8 cellular contexts compared by ENCODE assay signal in the genomic region with DNA sequence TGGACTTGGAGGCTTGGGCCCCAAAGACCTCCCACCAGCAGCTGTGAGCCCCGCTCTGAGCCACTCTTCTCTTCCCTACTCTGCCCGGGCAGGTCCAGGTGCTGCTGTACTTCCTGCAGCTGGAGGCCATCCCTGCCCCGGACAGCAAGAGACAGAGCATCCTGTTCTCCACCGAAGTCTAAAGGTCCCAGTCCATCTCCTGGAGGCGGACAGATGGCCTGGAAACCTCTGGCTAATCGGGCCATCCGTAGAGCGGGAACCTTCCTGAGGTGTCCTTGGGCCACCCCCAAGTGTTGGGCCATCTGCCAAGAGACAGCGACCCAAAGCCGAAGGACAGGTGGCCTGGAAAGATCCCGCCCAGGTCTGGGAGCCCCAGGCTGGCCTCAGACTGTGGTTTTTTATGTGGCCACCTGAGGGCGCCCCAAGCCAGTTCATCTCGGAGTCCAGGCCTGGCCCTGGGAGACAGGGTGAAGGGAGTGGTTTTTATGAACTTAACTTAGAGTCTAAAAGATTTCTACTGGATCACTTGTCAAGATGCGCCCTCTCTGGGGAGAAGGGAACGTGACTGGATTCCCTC.
A peak's percentile ranks its signal among the peaks of the same experiment; 100 is the strongest.
DNase-seq lines count a peak whose midpoint lies in the region; ATAC-seq, FAIRE-seq and TF ChIP-seq lines count a peak whose summit lies in the region.

No MANE protein-coding gene starts in this region.

- no peak for FAIRE-seq in bronchial epithelial cell (lab: Jason Lieb, UNC)

- peak; percentile 20 for DNase-seq in GM04504 (ENCODE audit: low read depth)
- peak; percentile 53 for DNase-seq in NB4 (ENCODE audit: low read depth)
- DNase-seq in WERI-Rb-1, result peak; percentile 97
- peak; percentile 28 for DNase-seq in bronchial epithelial cell (ENCODE audit: low read depth)
- DNase-seq in left kidney (ENCODE audit: low read depth, low spot score), result peak; percentile 92
- DNase-seq in stimulated activated CD4-positive, alpha-beta T cell treated with anti-CD3 and anti-CD28 coated beads, TNF-alpha, amount 100 ng/mL, for 48 hours (ENCODE audit: low read depth in 3 of 3), result peak; percentile 21 to 36 (median 30)
- no peak for DNase-seq in NCI-H1048 (lab: John Stamatoyannopoulos, UW)

- no peak for ATAC-seq in HG03196 (IDR thresholded peaks at IDR 0.05; ENCODE audit: unreplicated experiment)

- no peaks in the 10 kb centered on the region for H3K27me3 ChIP-seq in WERI-Rb-1 (ENCODE audit: insufficient read depth, low read depth, severe bottlenecking)
- H3K27me3 ChIP-seq in bronchial epithelial cell (ENCODE audit: control insufficient read depth, insufficient read depth, low read length), result no peaks in the 10 kb centered on the region

- TF ChIP-seq CTCF in NB4 (IDR thresholded peaks at IDR 0.05; ENCODE audit: low read depth, low read length) (peak; percentile 43), WERI-Rb-1 (IDR thresholded peaks at IDR 0.05; ENCODE audit: low read depth, low read length) (peak; percentile 33), bronchial epithelial cell (IDR thresholded peaks at IDR 0.05; ENCODE audit: insufficient read depth, low read length, severe bottlenecking) (peak; percentile 67)

- H3K4me3 ChIP-seq in NB4 (ENCODE audit: low read depth, low read length) (no peak overlapping the region), WERI-Rb-1 (ENCODE audit: low read depth, low read length) (no peak overlapping the region), bronchial epithelial cell (ENCODE audit: low read depth, low read length) (no peak overlapping the region)

- peak overlapping the region; percentile 60; the same call in 1 of the 2 replicates for H3K27ac ChIP-seq in WERI-Rb-1

- H3K36me3 ChIP-seq in WERI-Rb-1 (peaks cover 14% of the 10 kb centered on the region), bronchial epithelial cell (ENCODE audit: control insufficient read depth, insufficient read depth, low read length) (peaks cover 10% of the 10 kb centered on the region)

- TF ChIP-seq POLR2A in NB4 (IDR thresholded peaks at IDR 0.05; ENCODE audit: extremely low read depth, insufficient read length), result no peak

- no peaks in the 10 kb centered on the region for H3K9me3 ChIP-seq in WERI-Rb-1 (ENCODE audit: severe bottlenecking)
